In genomic region chr12:69739287-69740191, GRCh38 we compare ENCODE assay signal across 1 cellular context.
TF ChIP-seq lines count a peak whose summit lies in the region.

No MANE protein-coding gene starts in this region.

TF ChIP-seq in H1, 55 proteins besides CTCF, POLR2A, EP300 and RAD21:
- peak; percentile 5 for TF ChIP-seq KDM4A (IDR thresholded peaks at IDR 0.05; ENCODE audit: low read depth, low read length, severe bottlenecking)
- TF ChIP-seq SIN3A (conservative IDR thresholded peaks at IDR 0.05 in 1 of 2, IDR thresholded peaks at IDR 0.05 in 1 of 2; ENCODE audit: low read depth in 1 of 2, low read length in 2 of 2), result peak in 1 of 2 experiments; percentile 24; a peak in 1 of 4 replicates
- TF ChIP-seq YY1 (IDR thresholded peaks at IDR 0.05; ENCODE audit: low read depth, low read length), result no peak
- peak; percentile 41 for TF ChIP-seq PHF8 (conservative IDR thresholded peaks at IDR 0.05; ENCODE audit: low read depth, low read length)
- no peak for TF ChIP-seq RBBP5 (IDR thresholded peaks at IDR 0.05; ENCODE audit: borderline replicate concordance, low read depth, low read length)
- TF ChIP-seq CEBPB (IDR thresholded peaks at IDR 0.05; ENCODE audit: low read depth, low read length), result peak; percentile 85
- no peak for TF ChIP-seq POLR2AphosphoS5 (IDR thresholded peaks at IDR 0.05; ENCODE audit: low read depth, low read length)
- TF ChIP-seq SAP30 (IDR thresholded peaks at IDR 0.05; ENCODE audit: insufficient read depth, insufficient replicate concordance, low read length), result peak; percentile 65
- TF ChIP-seq, protein P1, sequence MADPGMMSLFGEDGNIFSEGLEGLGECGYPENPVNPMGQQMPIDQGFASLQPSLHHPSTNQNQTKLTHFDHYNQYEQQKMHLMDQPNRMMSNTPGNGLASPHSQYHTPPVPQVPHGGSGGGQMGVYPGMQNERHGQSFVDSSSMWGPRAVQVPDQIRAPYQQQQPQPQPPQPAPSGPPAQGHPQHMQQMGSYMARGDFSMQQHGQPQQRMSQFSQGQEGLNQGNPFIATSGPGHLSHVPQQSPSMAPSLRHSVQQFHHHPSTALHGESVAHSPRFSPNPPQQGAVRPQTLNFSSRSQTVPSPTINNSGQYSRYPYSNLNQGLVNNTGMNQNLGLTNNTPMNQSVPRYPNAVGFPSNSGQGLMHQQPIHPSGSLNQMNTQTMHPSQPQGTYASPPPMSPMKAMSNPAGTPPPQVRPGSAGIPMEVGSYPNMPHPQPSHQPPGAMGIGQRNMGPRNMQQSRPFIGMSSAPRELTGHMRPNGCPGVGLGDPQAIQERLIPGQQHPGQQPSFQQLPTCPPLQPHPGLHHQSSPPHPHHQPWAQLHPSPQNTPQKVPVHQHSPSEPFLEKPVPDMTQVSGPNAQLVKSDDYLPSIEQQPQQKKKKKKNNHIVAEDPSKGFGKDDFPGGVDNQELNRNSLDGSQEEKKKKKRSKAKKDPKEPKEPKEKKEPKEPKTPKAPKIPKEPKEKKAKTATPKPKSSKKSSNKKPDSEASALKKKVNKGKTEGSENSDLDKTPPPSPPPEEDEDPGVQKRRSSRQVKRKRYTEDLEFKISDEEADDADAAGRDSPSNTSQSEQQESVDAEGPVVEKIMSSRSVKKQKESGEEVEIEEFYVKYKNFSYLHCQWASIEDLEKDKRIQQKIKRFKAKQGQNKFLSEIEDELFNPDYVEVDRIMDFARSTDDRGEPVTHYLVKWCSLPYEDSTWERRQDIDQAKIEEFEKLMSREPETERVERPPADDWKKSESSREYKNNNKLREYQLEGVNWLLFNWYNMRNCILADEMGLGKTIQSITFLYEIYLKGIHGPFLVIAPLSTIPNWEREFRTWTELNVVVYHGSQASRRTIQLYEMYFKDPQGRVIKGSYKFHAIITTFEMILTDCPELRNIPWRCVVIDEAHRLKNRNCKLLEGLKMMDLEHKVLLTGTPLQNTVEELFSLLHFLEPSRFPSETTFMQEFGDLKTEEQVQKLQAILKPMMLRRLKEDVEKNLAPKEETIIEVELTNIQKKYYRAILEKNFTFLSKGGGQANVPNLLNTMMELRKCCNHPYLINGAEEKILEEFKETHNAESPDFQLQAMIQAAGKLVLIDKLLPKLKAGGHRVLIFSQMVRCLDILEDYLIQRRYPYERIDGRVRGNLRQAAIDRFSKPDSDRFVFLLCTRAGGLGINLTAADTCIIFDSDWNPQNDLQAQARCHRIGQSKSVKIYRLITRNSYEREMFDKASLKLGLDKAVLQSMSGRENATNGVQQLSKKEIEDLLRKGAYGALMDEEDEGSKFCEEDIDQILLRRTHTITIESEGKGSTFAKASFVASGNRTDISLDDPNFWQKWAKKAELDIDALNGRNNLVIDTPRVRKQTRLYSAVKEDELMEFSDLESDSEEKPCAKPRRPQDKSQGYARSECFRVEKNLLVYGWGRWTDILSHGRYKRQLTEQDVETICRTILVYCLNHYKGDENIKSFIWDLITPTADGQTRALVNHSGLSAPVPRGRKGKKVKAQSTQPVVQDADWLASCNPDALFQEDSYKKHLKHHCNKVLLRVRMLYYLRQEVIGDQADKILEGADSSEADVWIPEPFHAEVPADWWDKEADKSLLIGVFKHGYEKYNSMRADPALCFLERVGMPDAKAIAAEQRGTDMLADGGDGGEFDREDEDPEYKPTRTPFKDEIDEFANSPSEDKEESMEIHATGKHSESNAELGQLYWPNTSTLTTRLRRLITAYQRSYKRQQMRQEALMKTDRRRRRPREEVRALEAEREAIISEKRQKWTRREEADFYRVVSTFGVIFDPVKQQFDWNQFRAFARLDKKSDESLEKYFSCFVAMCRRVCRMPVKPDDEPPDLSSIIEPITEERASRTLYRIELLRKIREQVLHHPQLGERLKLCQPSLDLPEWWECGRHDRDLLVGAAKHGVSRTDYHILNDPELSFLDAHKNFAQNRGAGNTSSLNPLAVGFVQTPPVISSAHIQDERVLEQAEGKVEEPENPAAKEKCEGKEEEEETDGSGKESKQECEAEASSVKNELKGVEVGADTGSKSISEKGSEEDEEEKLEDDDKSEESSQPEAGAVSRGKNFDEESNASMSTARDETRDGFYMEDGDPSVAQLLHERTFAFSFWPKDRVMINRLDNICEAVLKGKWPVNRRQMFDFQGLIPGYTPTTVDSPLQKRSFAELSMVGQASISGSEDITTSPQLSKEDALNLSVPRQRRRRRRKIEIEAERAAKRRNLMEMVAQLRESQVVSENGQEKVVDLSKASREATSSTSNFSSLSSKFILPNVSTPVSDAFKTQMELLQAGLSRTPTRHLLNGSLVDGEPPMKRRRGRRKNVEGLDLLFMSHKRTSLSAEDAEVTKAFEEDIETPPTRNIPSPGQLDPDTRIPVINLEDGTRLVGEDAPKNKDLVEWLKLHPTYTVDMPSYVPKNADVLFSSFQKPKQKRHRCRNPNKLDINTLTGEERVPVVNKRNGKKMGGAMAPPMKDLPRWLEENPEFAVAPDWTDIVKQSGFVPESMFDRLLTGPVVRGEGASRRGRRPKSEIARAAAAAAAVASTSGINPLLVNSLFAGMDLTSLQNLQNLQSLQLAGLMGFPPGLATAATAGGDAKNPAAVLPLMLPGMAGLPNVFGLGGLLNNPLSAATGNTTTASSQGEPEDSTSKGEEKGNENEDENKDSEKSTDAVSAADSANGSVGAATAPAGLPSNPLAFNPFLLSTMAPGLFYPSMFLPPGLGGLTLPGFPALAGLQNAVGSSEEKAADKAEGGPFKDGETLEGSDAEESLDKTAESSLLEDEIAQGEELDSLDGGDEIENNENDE (IDR thresholded peaks at IDR 0.05; ENCODE audit: insufficient replicate concordance, low read length), result no peak
- peak; percentile 52; the same call in 1 of the 2 replicates for TF ChIP-seq SUZ12 (IDR thresholded peaks at IDR 0.05; ENCODE audit: low read length)
- no peak for TF ChIP-seq CTBP2 (IDR thresholded peaks at IDR 0.05; ENCODE audit: borderline replicate concordance, insufficient read depth, insufficient read length, low read length)
- no peak for TF ChIP-seq CBX8 (IDR thresholded peaks at IDR 0.05; ENCODE audit: borderline replicate concordance, low read depth, low read length)
- 0 out of 2 replicates have a peak, but pooled peaks have one; percentile 13 for TF ChIP-seq SP1 (IDR thresholded peaks at IDR 0.05; ENCODE audit: low read depth, low read length)
